In the genomic region with DNA sequence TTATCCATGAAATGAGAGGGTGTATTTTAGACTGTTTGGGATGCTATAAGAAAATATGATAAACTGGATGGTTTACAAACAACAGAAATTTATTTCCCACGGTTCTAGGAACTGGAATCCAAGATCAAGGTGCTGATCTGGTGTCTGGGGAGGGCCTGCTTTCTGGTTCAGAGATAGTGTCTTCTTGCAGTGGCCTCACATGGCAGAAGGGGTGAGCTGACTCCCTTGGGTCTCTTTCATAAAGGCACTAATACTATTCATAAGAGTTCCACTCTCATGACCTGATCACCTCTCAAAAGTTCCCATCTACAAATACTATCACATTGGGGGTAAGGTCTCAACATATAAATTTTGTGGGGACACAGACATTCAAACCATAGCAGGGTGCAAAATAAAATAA, we compare ENCODE assay signal across 18 cellular contexts. TPM values are rescaled to one million over a fixed set of nuclear protein-coding genes. Genes with fewer than 3 reads are reported as not detected.
DNase-seq lines count a peak whose midpoint lies in the region; ATAC-seq and TF ChIP-seq lines count a peak whose summit lies in the region.
"Had no signal": no experiment of that assay in that cellular context is flagged by ENCODE, and none has a peak within 500 bp of the region (broad histone marks: within the 10 kb centered on the region; RNA-seq: fewer than 3 reads in every experiment).

No MANE protein-coding gene starts in this region.

- H3K4me1 ChIP-seq in BLaER1 treated with 17β-estradiol and CSF1 and Interleukin-3, amounts not matched to agents 10 nM and 100 nM, result peaks cover 42 to 58% (median 53%) of the 10 kb centered on the region in 10 experiments
- H3K4me1 ChIP-seq in DOHH2 (ENCODE audit: control insufficient read depth, low read length), result peaks cover 90% of the 10 kb centered on the region
- H3K4me1 ChIP-seq: sigmoid colon had no signal

- H3K36me3 ChIP-seq in BLaER1 treated with 17β-estradiol and CSF1 and Interleukin-3, amounts not matched to agents 10 nM and 100 nM, result no peaks in the 10 kb centered on the region
- H3K36me3 ChIP-seq in DOHH2 (ENCODE audit: control insufficient read depth, low read length), result peaks cover 28% of the 10 kb centered on the region
- H3K36me3 ChIP-seq: sigmoid colon, thoracic aorta had no signal

- TF ChIP-seq CTCF in DOHH2 (IDR thresholded peaks at IDR 0.05; ENCODE audit: low read depth, low read length, poor library complexity, severe bottlenecking), result no peak

- no peak overlapping the region for H3K4me3 ChIP-seq in BLaER1 treated with 17β-estradiol and CSF1 and Interleukin-3, amounts not matched to agents 10 nM and 100 nM
- H3K4me3 ChIP-seq in DOHH2 (ENCODE audit: low read length), result peak overlapping the region; percentile 75
- H3K4me3 ChIP-seq: sigmoid colon, SK-N-MC, thoracic aorta had no signal

- CTCF ChIA-PET in activated CD4-positive, alpha-beta memory T cell treated with anti-CD3 and anti-CD28 coated beads for 36 hours (lab: Charles Lee), result no interaction called here

- H3K36me3 Mint-ChIP-seq in activated CD4-positive, alpha-beta memory T cell treated with anti-CD3 and anti-CD28 coated beads for 36 hours, result no peaks in the 10 kb centered on the region
- peaks cover 0 to 3% (median 2%) of the 10 kb centered on the region in 3 donors for H3K36me3 Mint-ChIP-seq in immature natural killer cell

- peak overlapping the region; percentile 96 for H3K27ac Mint-ChIP-seq in activated CD4-positive, alpha-beta memory T cell treated with anti-CD3 and anti-CD28 coated beads for 36 hours
- H3K27ac Mint-ChIP-seq in immature natural killer cell, result peak overlapping the region; percentile 100

- no peaks in the 10 kb centered on the region for H3K9me2 ChIP-seq in DOHH2 (replicated peaks; ENCODE audit: control insufficient read depth, low read length)

- intact Hi-C loops in activated CD4-positive, alpha-beta memory T cell treated with anti-CD3 and anti-CD28 coated beads for 36 hours (cut with micrococcal nuclease), result loop anchor here (1.0 to 5.0 kb wide), 5 partner anchors 7 to 243 kb away; partner anchors contain the start of genes C17orf58 and KPNA2

- H3K4me3 Mint-ChIP-seq in activated CD4-positive, alpha-beta memory T cell treated with anti-CD3 and anti-CD28 coated beads for 36 hours, result peak overlapping the region; percentile 73
- peak overlapping the region; percentile 21 to 91 (median 31) for H3K4me3 Mint-ChIP-seq in immature natural killer cell

- peaks cover 52% of the 10 kb centered on the region for H3K4me1 Mint-ChIP-seq in activated CD4-positive, alpha-beta memory T cell treated with anti-CD3 and anti-CD28 coated beads for 36 hours (ENCODE audit: low read depth)
- H3K4me1 Mint-ChIP-seq in immature natural killer cell, result peaks cover 62 to 80% of the 10 kb centered on the region in 2 donors

- no peak overlapping the region; a peak in 1 of 22 replicates for H3K27ac ChIP-seq in BLaER1 treated with 17β-estradiol and CSF1 and Interleukin-3, amounts not matched to agents 10 nM and 100 nM
- H3K27ac ChIP-seq in DOHH2 (ENCODE audit: low read depth, low read length), result peak overlapping the region; percentile 100
- H3K27ac ChIP-seq: SK-N-MC, thoracic aorta had no signal

- no peaks in the 10 kb centered on the region for H4K20me1 ChIP-seq in BLaER1 treated with 17β-estradiol and CSF1 and Interleukin-3, amounts not matched to agents 10 nM and 100 nM
- no peaks in the 10 kb centered on the region for H4K20me1 ChIP-seq in DOHH2 (ENCODE audit: control insufficient read depth, insufficient read depth, low read depth, low read length)

- H3K9ac ChIP-seq in BLaER1 treated with 17β-estradiol and CSF1 and Interleukin-3, amounts not matched to agents 10 nM and 100 nM, result no peak overlapping the region

- no peaks in the 10 kb centered on the region for H3K9me3 Mint-ChIP-seq in activated CD4-positive, alpha-beta memory T cell treated with anti-CD3 and anti-CD28 coated beads for 36 hours
- H3K9me3 Mint-ChIP-seq in immature natural killer cell, result no peaks in the 10 kb centered on the region

- H3K79me2 ChIP-seq in DOHH2 (ENCODE audit: control insufficient read depth, low read length), result peaks cover 56% of the 10 kb centered on the region

- peak; percentile 41 for DNase-seq in activated CD4-positive, alpha-beta memory T cell treated with anti-CD3 and anti-CD28 coated beads for 36 hours
- DNase-seq in immature natural killer cell (no peak), NCI-H146 (lab: John Stamatoyannopoulos, UW) (no peak), 8988T (no peak), globus pallidus (ENCODE audit: low spot score) (no peak)
- DNase-seq: AML-193, cerebellar nuclear complex, DMS53, left colon, NCI-H1048, NCI-H2107, NCI-H69, sigmoid colon had no signal

- H3K4me2 ChIP-seq in BLaER1 treated with 17β-estradiol and CSF1 and Interleukin-3, amounts not matched to agents 10 nM and 100 nM, result peak overlapping the region in 9 of 11 experiments; percentile 66 to 98 (median 94); a peak in 14 of 22 replicates
- H3K4me2 ChIP-seq in DOHH2 (ENCODE audit: low read length), result peak overlapping the region; percentile 99

- H3K27me3 ChIP-seq in BLaER1 treated with 17β-estradiol and CSF1 and Interleukin-3, amounts not matched to agents 10 nM and 100 nM, result no peaks in the 10 kb centered on the region
- H3K27me3 ChIP-seq in DOHH2 (ENCODE audit: control insufficient read depth, low read length), result no peaks in the 10 kb centered on the region
- H3K27me3 ChIP-seq: sigmoid colon had no signal

- POLR2A ChIA-PET in activated CD4-positive, alpha-beta memory T cell treated with anti-CD3 and anti-CD28 coated beads for 36 hours (lab: Charles Lee), result interaction anchor here (0.5 to 3.8 kb wide), 2 partner anchors 8 to 16 kb away, joined by 3 to 59 read pairs; partner anchors contain the start of gene AMZ2

- no peaks in the 10 kb centered on the region for H3K9me3 ChIP-seq in BLaER1 treated with 17β-estradiol and CSF1 and Interleukin-3, amounts not matched to agents 10 nM and 100 nM (replicated peaks in 1 of 11)
- H3K9me3 ChIP-seq in DOHH2 (ENCODE audit: control insufficient read depth, insufficient read depth, low read length), result no peaks in the 10 kb centered on the region
- H3K9me3 ChIP-seq: sigmoid colon, thoracic aorta had no signal

- ATAC-seq in HG03378 (IDR thresholded peaks at IDR 0.05; ENCODE audit: unreplicated experiment), result no peak
- ATAC-seq: left colon had no signal

- H3K27me3 Mint-ChIP-seq in activated CD4-positive, alpha-beta memory T cell treated with anti-CD3 and anti-CD28 coated beads for 36 hours, result no peaks in the 10 kb centered on the region
- peaks cover 16 to 23% (median 22%) of the 10 kb centered on the region in 3 donors for H3K27me3 Mint-ChIP-seq in immature natural killer cell (ENCODE audit: low read depth in 3 of 3)

- peaks cover 32% of the 10 kb centered on the region for H3F3A ChIP-seq in DOHH2 (ENCODE audit: control insufficient read depth, insufficient read depth)

RNA-seq across cellular contexts. Expression of gene AMZ2, which starts 7.9 kb away (rescaled TPM):
- 100 to 1,000 TPM; 134 to 146 TPM for total RNA-seq in activated CD4-positive, alpha-beta memory T cell treated with anti-CD3 and anti-CD28 coated beads for 36 hours
- polyA plus RNA-seq in immature natural killer cell, result 100 to 1,000 TPM; 146 to 193 (median 169) TPM

RNA-seq across cellular contexts. Expression of gene SLC16A6, which starts 51.0 kb away (rescaled TPM):
- total RNA-seq in activated CD4-positive, alpha-beta memory T cell treated with anti-CD3 and anti-CD28 coated beads for 36 hours, result 1 to 10 TPM; 3.5 to 3.6 TPM
- 1 to 10 TPM in 2 of 3 donors, under 1 TPM in 1; 0.88 to 4.8 (median 3.5) TPM for polyA plus RNA-seq in immature natural killer cell

RNA-seq across cellular contexts. Expression of gene ARSG, which starts 51.3 kb away (rescaled TPM):
- 10 to 100 TPM in 1 of 2 experiments, 1 to 10 TPM in 1; 9.8 to 10.8 TPM for total RNA-seq in activated CD4-positive, alpha-beta memory T cell treated with anti-CD3 and anti-CD28 coated beads for 36 hours
- polyA plus RNA-seq in immature natural killer cell, result 10 to 100 TPM; 15.0 to 18.7 (median 15.3) TPM
